ENCODE assay signal across 1 cellular context in genomic region chr20:53591941-53592441, GRCh38.
TF ChIP-seq lines count a peak whose summit lies in the region.

No MANE protein-coding gene starts in this region.

TF ChIP-seq in GM12878, 131 proteins besides CTCF, POLR2A, EP300 and RAD21:
- peak; percentile 28; the same call in 1 of the 2 replicates for TF ChIP-seq POLR2AphosphoS5 (IDR thresholded peaks at IDR 0.05; ENCODE audit: low read length)
- TF ChIP-seq NFXL1 (IDR thresholded peaks at IDR 0.05; ENCODE audit: borderline replicate concordance), result peak; percentile 91
- 0 out of 2 replicates have a peak, but pooled peaks have one; percentile 36 for TF ChIP-seq NKRF (conservative IDR thresholded peaks at IDR 0.05)
- 0 out of 2 replicates have a peak, but pooled peaks have one; percentile 8 for TF ChIP-seq MTA3 (IDR thresholded peaks at IDR 0.05; ENCODE audit: borderline replicate concordance, low read length)
- peak; percentile 43; the same call in 1 of the 2 replicates for TF ChIP-seq RB1 (IDR thresholded peaks at IDR 0.05; ENCODE audit: borderline replicate concordance)
- TF ChIP-seq ETV6 (conservative IDR thresholded peaks at IDR 0.05 in 1 of 2, IDR thresholded peaks at IDR 0.05 in 1 of 2; ENCODE audit: borderline replicate concordance in 1 of 2, low read depth in 1 of 2), result peak in 1 of 2 experiments; percentile 100; a peak in 2 of 4 replicates
- peak; percentile 51; the same call in 1 of the 2 replicates for TF ChIP-seq ZBED1 (IDR thresholded peaks at IDR 0.05; ENCODE audit: borderline replicate concordance)
